ENCODE assay signal across 8 cellular contexts in genomic region chr7:135211179-135211945, GRCh38. TPM values are rescaled to one million over a fixed set of nuclear protein-coding genes. Genes with fewer than 3 reads are reported as not detected.
DNase-seq lines count a peak whose midpoint lies in the region; ATAC-seq lines count a peak whose summit lies in the region.

Gene WDR91 (minus strand): TSS chr7:135211526. CDS start chr7:135211502, 24 bp downstream.

- peak within 1 kb of the TSS; percentile 80 for H3K4me3 ChIP-seq in ectodermal cell (ENCODE audit: insufficient read depth, low read depth, low read length)

- ATAC-seq in GM21360 (IDR thresholded peaks at IDR 0.05; ENCODE audit: unreplicated experiment) = peak; percentile 83

- WGBS in ectodermal cell, 2 experiments = 0% methylated on average over 82 of the region's 82 CpGs

- H3K27ac ChIP-seq in ectodermal cell (ENCODE audit: insufficient read depth, low read depth, low read length, poor library complexity, severe bottlenecking) = no peak within 1 kb of the TSS

- H3K4me1 ChIP-seq in ectodermal cell (ENCODE audit: control insufficient read depth, insufficient read depth, low read length) = no peaks in the 10 kb centered on the region

- H3K36me3 ChIP-seq in ectodermal cell (ENCODE audit: control insufficient read depth, insufficient read depth, low read length) = no peaks in the 10 kb centered on the region

- H3K9me3 ChIP-seq in ectodermal cell (ENCODE audit: control insufficient read depth, low read length) = no peaks in the 10 kb centered on the region

- DNase-seq in COLO829 (ENCODE audit: low spot score) = peak; percentile 100
- DNase-seq in HT-29 (ENCODE audit: low spot score) = peak; percentile 96
- DNase-seq in NK-92 (lab: John Stamatoyannopoulos, UW; ENCODE audit: unreplicated experiment) = peak; percentile 78
- DNase-seq in activated CD8-positive, alpha-beta memory T cell treated with anti-CD3 and anti-CD28 coated beads for 1 hour (ENCODE audit: extremely low read depth in 1 of 2, low read depth in 1 of 2) = peak; percentile 84 to 95
- DNase-seq in medulla oblongata (ENCODE audit: extremely low spot score) = peak; percentile 98
- DNase-seq in stimulated activated CD8-positive, alpha-beta memory T cell treated with anti-CD3 and anti-CD28 coated beads, Interleukin-12 subunit alpha, Interleukin-12 subunit beta, amount 100 ng/mL, for 1 hour (ENCODE audit: low read depth) = peak; percentile 90

- peaks cover 10% of the 10 kb centered on the region for H3K27me3 ChIP-seq in ectodermal cell (ENCODE audit: control insufficient read depth, insufficient read depth, low read length, poor library complexity, severe bottlenecking)

RNA-seq across cellular contexts. Expression of gene WDR91, which starts in this region (rescaled TPM):
- 8.9 and 10.8 TPM in 2 replicates for total RNA-seq in HT-29 (2014; rRNA removed; shearing (Covaris generic))
- polyA plus RNA-seq in ectodermal cell (2013, experiment 1 of 4) = 11.3 TPM
- 11.1 TPM for polyA plus RNA-seq in ectodermal cell (2013, experiment 2 of 4)
- polyA plus RNA-seq in ectodermal cell (2013, experiment 3 of 4) = 9.8 TPM
- 9.2 TPM for polyA plus RNA-seq in ectodermal cell (2013, experiment 4 of 4)
